20 cellular contexts compared by ENCODE assay signal in genomic region chr16:65386707-65387106, GRCh38.
"Had no signal": no experiment of that assay in that cellular context is flagged by ENCODE, and none has a peak within 500 bp of the region (broad histone marks: within the 10 kb centered on the region; RNA-seq: fewer than 3 reads in every experiment).

No MANE protein-coding gene starts in this region.

- DNase-seq: Karpas-422, KG1, MG63, NCI-H1092, NCI-H1105 treated with DMSO at 0.1 percent for 48 hours, NCI-H1417 treated with DMSO at 0.1 percent for 48 hours, NCI-H146, NCI-H1694 treated with DMSO at 0.1 percent for 48 hours, NCI-H1930, NCI-H2081, NCI-H2107, NCI-H2227 treated with DMSO at 0.1 percent for 48 hours, NCI-H524 treated with DMSO at 0.1 percent for 48 hours, NCI-H69, NCI-H774, PC-3, SHP77, SK-N-SH had no signal

- H3K4me3 ChIP-seq: MG63 had no signal

- H3K36me3 ChIP-seq: MG63 had no signal

- H3K4me2 ChIP-seq: SK-N-SH had no signal

- H3K9ac ChIP-seq: SK-N-SH had no signal

- H3K27me3 ChIP-seq: MG63 had no signal

- H3K27ac ChIP-seq: RWPE1 had no signal

- ATAC-seq: Panc1, PC-3 had no signal

- H3K9me3 ChIP-seq: MG63, SK-N-SH had no signal
